ENCODE assay signal across 8 cellular contexts in genomic region chr10:5283305-5284158, GRCh38.
DNase-seq lines count a peak whose midpoint lies in the region; ATAC-seq and TF ChIP-seq lines count a peak whose summit lies in the region.

No MANE protein-coding gene starts in this region.

- no peak overlapping the region for H3K27ac ChIP-seq in brain microvascular endothelial cell

- H3K4me3 ChIP-seq in brain microvascular endothelial cell (ENCODE audit: low read depth, low read length) = no peak overlapping the region

- in situ Hi-C loops in brain microvascular endothelial cell (cut with HindIII; ENCODE audit: low pct_ligation_motif_present, low sequenced_read_pairs) = no loop called here

- peak; percentile 50 for DNase-seq in Daoy (ENCODE audit: low read depth)
- peak; percentile 76 to 88 for DNase-seq in Kasumi-1 (lab: John Stamatoyannopoulos, UW)
- peak in 4 of 5 donors; percentile 35 to 82 (median 42) for DNase-seq in T-helper 1 cell
- DNase-seq in brain microvascular endothelial cell = peak; percentile 36
- peak; percentile 78 for DNase-seq in iris pigment epithelial cell (ENCODE audit: low read depth)
- peak; percentile 30 to 46 for DNase-seq in stimulated activated CD4-positive, alpha-beta T cell treated with anti-CD3 and anti-CD28 coated beads, Interleukin-4, amount 100 ng/mL, for 48 hours (ENCODE audit: low read depth in 2 of 2)

- H3K27me3 ChIP-seq in brain microvascular endothelial cell (replicated peaks) = no peaks in the 10 kb centered on the region

- peak; percentile 63 for ATAC-seq in GM21528 (IDR thresholded peaks at IDR 0.05; ENCODE audit: low FRiP score, unreplicated experiment)
- ATAC-seq in HG03095 (IDR thresholded peaks at IDR 0.05; ENCODE audit: unreplicated experiment) = no peak

- H3K36me3 ChIP-seq in brain microvascular endothelial cell (replicated peaks) = no peaks in the 10 kb centered on the region

- peak; percentile 77 for TF ChIP-seq CTCF in brain microvascular endothelial cell (IDR thresholded peaks at IDR 0.05; ENCODE audit: low read depth, low read length, missing control alignments)
